In the genomic region with DNA sequence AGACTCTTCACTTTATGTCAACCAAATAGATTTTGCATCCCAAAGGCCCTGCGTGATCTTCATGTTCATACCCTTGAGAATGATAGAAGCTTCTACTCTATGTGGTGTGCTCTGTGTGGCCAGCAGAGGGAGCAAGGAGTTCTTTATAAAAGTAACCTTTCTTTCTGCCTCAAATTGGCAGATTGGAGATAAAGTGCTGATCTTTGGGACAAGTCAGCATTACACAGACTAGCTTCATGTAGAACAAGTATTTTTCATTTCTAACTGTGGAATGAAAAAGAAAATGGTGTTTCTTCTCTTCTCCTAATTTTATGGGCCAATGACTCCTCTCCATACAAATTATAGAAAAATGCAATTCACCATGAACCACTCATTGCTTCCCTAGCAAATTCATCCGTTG, we compare ENCODE assay signal across 8 cellular contexts.
DNase-seq lines count a peak whose midpoint lies in the region; ATAC-seq, FAIRE-seq and TF ChIP-seq lines count a peak whose summit lies in the region.

No MANE protein-coding gene starts in this region.

- no peak overlapping the region for H3K4me2 ChIP-seq in parathyroid adenoma (ENCODE audit: low read length)

- no peak overlapping the region for H3K4me3 ChIP-seq in foreskin fibroblast (ENCODE audit: low read depth in 1 of 2, low read length in 2 of 2)
- H3K4me3 ChIP-seq in parathyroid adenoma (ENCODE audit: low read depth, low read length), result no peak overlapping the region

- H2AFZ ChIP-seq in parathyroid adenoma, result no peak overlapping the region

- DNase-seq in Kasumi-1 (lab: John Stamatoyannopoulos, UW) (peak; percentile 78), foreskin fibroblast (peak in 1 of 2 donors; percentile 74), COR-L47 (lab: John Stamatoyannopoulos, UW) (no peak), NCI-H187 (lab: John Stamatoyannopoulos, UW) (no peak)

- TF ChIP-seq CTCF in VCaP (conservative IDR thresholded peaks at IDR 0.05) (peak; percentile 88), foreskin fibroblast (IDR thresholded peaks at IDR 0.05; ENCODE audit: low read depth, low read length) (peak; percentile 89), parathyroid adenoma (IDR thresholded peaks at IDR 0.05) (peak; percentile 32)

- H3K9ac ChIP-seq in parathyroid adenoma, result no peak overlapping the region

- no peaks in the 10 kb centered on the region for H3K27me3 ChIP-seq in parathyroid adenoma (ENCODE audit: control insufficient read depth, insufficient read depth, low read length)

- H3K36me3 ChIP-seq in parathyroid adenoma (ENCODE audit: control insufficient read depth, insufficient read depth, low read length), result no peaks in the 10 kb centered on the region

- no peaks in the 10 kb centered on the region for H3K4me1 ChIP-seq in parathyroid adenoma

- H3K9me3 ChIP-seq in parathyroid adenoma (ENCODE audit: control insufficient read depth, low read length), result no peaks in the 10 kb centered on the region

- H3K27ac ChIP-seq in VCaP (no peak overlapping the region), parathyroid adenoma (no peak overlapping the region)

- ATAC-seq in GM21529 (IDR thresholded peaks at IDR 0.05; ENCODE audit: unreplicated experiment), result peak; percentile 58

- H3K79me2 ChIP-seq in parathyroid adenoma, result no peaks in the 10 kb centered on the region

- FAIRE-seq in G401.6 (lab: Jason Lieb, UNC), result peak; percentile 70

Comparison
In these comparisons a context has a peak if more than half of its experiments do, and no peak if none do; other contexts are left out.
1. DNase-seq: peak in Kasumi-1 (2 of 2); none in COR-L47 (single experiment) and NCI-H187 (0 of 2).
2. CTCF ChIP-seq: peak in every context shown above with its lines; median percentile 89 in foreskin fibroblast; 88 in VCaP; 32 in parathyroid adenoma.